ENCODE assay signal across 8 cellular contexts in genomic region chrX:138128025-138128671, GRCh38.
A peak's percentile ranks its signal among the peaks of the same experiment; 100 is the strongest.
DNase-seq lines count a peak whose midpoint lies in the region; ATAC-seq, FAIRE-seq and TF ChIP-seq lines count a peak whose summit lies in the region.

No MANE protein-coding gene starts in this region.

- in situ Hi-C loops in GM12878 (cut with MboI): loop anchor here (10.0 kb wide), 1 partner anchor 617 kb away; no protein-coding TSS in a partner anchor

- no peak for TF ChIP-seq EP300 in GM12878 (IDR thresholded peaks at IDR 0.05; ENCODE audit: borderline replicate concordance in 1 of 2, control insufficient read depth in 1 of 2, low read depth in 2 of 2, low read length in 2 of 2)

- no peaks in the 10 kb centered on the region for H4K20me1 ChIP-seq in GM12878 (ENCODE audit: control insufficient read depth, insufficient read depth)

- no peak for TF ChIP-seq POLR2A in GM12878 (IDR thresholded peaks at IDR 0.05; ENCODE audit: low read depth, low read length)

- RAD21 ChIA-PET in GM12878 (lab: Charles Lee; ENCODE audit: unreplicated experiment): interaction anchor here (0.6 kb wide), 1 partner anchor 618 kb away, joined by 3 read pairs; no protein-coding TSS in a partner anchor

- no peak overlapping the region for H3K4me3 ChIP-seq in GM12878

- no peaks in the 10 kb centered on the region for H3K27me3 ChIP-seq in GM12878 (replicated peaks in 1 of 2; ENCODE audit: control insufficient read depth in 2 of 2, insufficient read depth in 2 of 2, low read length in 1 of 2)

- no peak overlapping the region for H3K9ac ChIP-seq in GM12878 (ENCODE audit: control insufficient read depth, insufficient read depth, low read length)

- no peaks in the 10 kb centered on the region for H3K9me3 ChIP-seq in GM12878 (replicated peaks; ENCODE audit: control insufficient read depth, insufficient read depth, low read length)

- intact Hi-C loops in GM12878 (cut with micrococcal nuclease; ENCODE audit: unreplicated experiment): loop anchor here (1.0 kb wide), 1 partner anchor 617 kb away; no protein-coding TSS in a partner anchor

- TF ChIP-seq CTCF in GM12878 (IDR thresholded peaks at IDR 0.05 in 2 of 3, conservative IDR thresholded peaks at IDR 0.05 in 1 of 3; ENCODE audit: control insufficient read depth in 2 of 3, extremely low read depth in 1 of 3, insufficient read depth in 1 of 3, low read depth in 3 of 3, low read length in 3 of 3): peak; percentile 61 to 72 (median 70); a peak in 5 of 6 replicates

- peak; percentile 78 for FAIRE-seq in GM12878 (lab: Jason Lieb, UNC)

- no peaks in the 10 kb centered on the region for H3K79me2 ChIP-seq in GM12878 (ENCODE audit: control insufficient read depth, insufficient read depth, low read length)

- no peak overlapping the region for H3K27ac ChIP-seq in GM12878 (ENCODE audit: control insufficient read depth, insufficient read depth)

- TF ChIP-seq RAD21 in GM12878 (IDR thresholded peaks at IDR 0.05; ENCODE audit: insufficient read depth, low read depth, low read length): peak; percentile 60

- H3K4me2 ChIP-seq in GM12878 (ENCODE audit: control insufficient read depth, insufficient read depth): no peak overlapping the region

- whole genome bisulfite sequencing in GM12878 (ENCODE audit: insufficient coverage, insufficient replicate concordance, low lambda C conversion rate, missing lambda C conversion rate): 13% methylated on average over 8 of the region's 8 CpGs

- no peaks in the 10 kb centered on the region for H3K4me1 ChIP-seq in GM12878 (ENCODE audit: control insufficient read depth, insufficient read depth, low read length)

- H2AFZ ChIP-seq in GM12878 (ENCODE audit: control insufficient read depth, low read depth, low read length): no peak overlapping the region

- no TSS peak for BruUV-seq in GM12878 (replicated peaks; lab: Mats Ljungman, UMichigan)

- SMC1A ChIA-PET in GM12878 (lab: Charles Lee; ENCODE audit: uncharacterized antibody, unreplicated experiment): interaction anchor here (1.9 kb wide), 1 partner anchor 15 kb away, joined by 4 read pairs; no protein-coding TSS in a partner anchor

- CTCF ChIA-PET in GM12878 (lab: Yijun Ruan, JAX): interaction anchor here (0.8 to 2.8 kb wide), 7 partner anchors 9 to 620 kb away, joined by 3 to 13 read pairs (median 4); no protein-coding TSS in a partner anchor

- peak; percentile 3 for DNase-seq in COR-L47 (lab: John Stamatoyannopoulos, UW)
- peak; percentile 3 for DNase-seq in NCI-H1694 (lab: John Stamatoyannopoulos, UW)
- DNase-seq in GM12878 (ENCODE audit: low read depth, low spot score): no peak
- peak; percentile 34 to 59 for DNase-seq in lung microvascular endothelial cell (ENCODE audit: low read depth in 2 of 2)
- no peak for DNase-seq in activated effector memory CD4-positive, alpha-beta T cell treated with anti-CD3 and anti-CD28 coated beads, Interleukin-2, amount 50 U/mL, for 16 hours
- no peak for DNase-seq in GM19240 (ENCODE audit: insufficient read length, low spot score)

- POLR2A ChIA-PET in GM12878 (lab: Charles Lee): no interaction called here

- peak; percentile 77 for ATAC-seq in GM18498 (IDR thresholded peaks at IDR 0.05; ENCODE audit: unreplicated experiment)
- ATAC-seq in HG02759 (IDR thresholded peaks at IDR 0.05; ENCODE audit: unreplicated experiment): peak; percentile 84
- peak; percentile 92 for ATAC-seq in GM12878

- no peaks in the 10 kb centered on the region for H3K36me3 ChIP-seq in GM12878 (ENCODE audit: control insufficient read depth in 2 of 2, insufficient read depth in 2 of 2, low read length in 1 of 2)

TF ChIP-seq in GM12878, 131 proteins besides CTCF, POLR2A, EP300 and RAD21:
- no peak for TF ChIP-seq NBN (IDR thresholded peaks at IDR 0.05)
- peak; percentile 41; the same call in 1 of the 2 replicates for TF ChIP-seq SMC3 (IDR thresholded peaks at IDR 0.05; ENCODE audit: borderline replicate concordance, low read length)
- TF ChIP-seq LARP7 (IDR thresholded peaks at IDR 0.05): no peak
- TF ChIP-seq FOXK2 (IDR thresholded peaks at IDR 0.05): no peak
- no peak for TF ChIP-seq BCL11A (IDR thresholded peaks at IDR 0.05; ENCODE audit: low read depth, low read length)
- TF ChIP-seq, protein P1, sequence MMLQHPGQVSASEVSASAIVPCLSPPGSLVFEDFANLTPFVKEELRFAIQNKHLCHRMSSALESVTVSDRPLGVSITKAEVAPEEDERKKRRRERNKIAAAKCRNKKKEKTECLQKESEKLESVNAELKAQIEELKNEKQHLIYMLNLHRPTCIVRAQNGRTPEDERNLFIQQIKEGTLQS (IDR thresholded peaks at IDR 0.05; ENCODE audit: borderline replicate concordance, extremely low read depth, low read depth, low read length): no peak

Comparison
In these comparisons a context has a peak if more than half of its experiments do, and no peak if none do; other contexts are left out.
1. DNase-seq: peak in COR-L47 (single experiment), NCI-H1694 (single experiment) and lung microvascular endothelial cell (2 of 2); none in GM12878 (single experiment), activated effector memory CD4-positive, alpha-beta T cell treated with anti-CD3 and anti-CD28 coated beads, Interleukin-2, amount 50 U/mL, for 16 hours (single experiment) and GM19240 (single experiment).
2. Peak in every context shown above with its lines, with median percentiles within 50 percentile points of each other: ATAC-seq.